ENCODE assay signal across 8 cellular contexts in the genomic region with DNA sequence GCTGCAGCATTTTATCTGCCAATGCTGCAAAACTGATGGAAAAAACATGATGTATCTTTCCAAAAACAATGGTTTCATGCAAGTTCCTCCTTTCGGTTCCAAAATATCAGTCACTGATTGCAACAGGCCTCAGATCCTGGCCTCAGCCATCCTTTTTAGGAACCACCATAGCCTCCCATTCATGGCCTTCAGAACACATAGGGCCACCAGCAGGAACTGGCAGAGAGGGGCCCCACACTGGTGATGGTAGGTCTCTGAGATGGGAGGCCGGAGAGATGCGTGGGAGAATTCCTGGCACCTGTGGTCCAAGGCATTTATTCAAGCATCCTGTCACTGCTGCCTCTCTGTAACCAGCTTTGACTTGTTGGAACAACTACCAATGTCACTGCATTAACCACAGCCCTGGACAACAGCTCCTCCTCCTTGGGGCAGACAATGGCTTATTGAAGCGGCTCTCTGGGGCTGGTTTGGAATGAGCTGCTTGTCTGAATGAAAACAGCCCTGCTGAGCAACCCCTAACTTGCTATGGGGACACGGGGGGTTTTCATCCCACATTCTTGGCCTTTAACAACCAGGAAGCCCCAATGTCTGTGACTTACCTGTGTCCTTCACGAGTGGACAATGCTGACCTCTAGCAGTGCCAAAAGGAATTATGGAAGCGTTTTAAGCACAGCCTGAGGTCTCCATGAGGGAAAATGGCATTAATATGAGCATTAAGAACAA.
A peak's percentile ranks its signal among the peaks of the same experiment; 100 is the strongest.
DNase-seq lines count a peak whose midpoint lies in the region; ATAC-seq, FAIRE-seq and TF ChIP-seq lines count a peak whose summit lies in the region.

No MANE protein-coding gene starts in this region.

- intact Hi-C loops in left cardiac atrium (cut with DNase I) = loop anchor here in 1 of 2 donors (10.0 kb wide), 2 partner anchors 104 to 344 kb away; a partner anchor contains a TSS

- no peak overlapping the region for H3K27ac Mint-ChIP-seq in progenitor cell of endocrine pancreas

- no peaks in the 10 kb centered on the region for H3K9me3 Mint-ChIP-seq in progenitor cell of endocrine pancreas (ENCODE audit: low read depth)

- H3K36me3 Mint-ChIP-seq in progenitor cell of endocrine pancreas (ENCODE audit: insufficient read depth) = no peaks in the 10 kb centered on the region

- DNase-seq in GM12891 (ENCODE audit: insufficient read length, low spot score) = no peak
- DNase-seq in UCSD-AML1 (lab: John Stamatoyannopoulos, UW; ENCODE audit: unreplicated experiment) = peak; percentile 26
- no peak for DNase-seq in left cardiac atrium
- no peak for DNase-seq in progenitor cell of endocrine pancreas (ENCODE audit: low spot score, unreplicated experiment)
- DNase-seq in T-helper 1 cell = no peak
- DNase-seq in glomerular visceral epithelial cell (ENCODE audit: extremely low spot score) = no peak
- DNase-seq in NCI-H1930 (lab: John Stamatoyannopoulos, UW) = no peak

- no peak overlapping the region for H3K4me3 Mint-ChIP-seq in progenitor cell of endocrine pancreas (ENCODE audit: low read depth)

- ATAC-seq in left cardiac atrium (peak; percentile 39 to 63), HG03342 (IDR thresholded peaks at IDR 0.05; ENCODE audit: unreplicated experiment) (no peak)

- H3K4me1 Mint-ChIP-seq in progenitor cell of endocrine pancreas (ENCODE audit: low read depth) = peaks cover 11% of the 10 kb centered on the region

- TF ChIP-seq POLR2A in GM12891 (IDR thresholded peaks at IDR 0.05; ENCODE audit: low read depth, low read length) = no peak

- TF ChIP-seq CTCF in progenitor cell of endocrine pancreas (IDR thresholded peaks at IDR 0.05; ENCODE audit: unreplicated experiment) = peak; percentile 15

- FAIRE-seq in GM12891 (lab: Jason Lieb, UNC) = peak; percentile 31

- peaks cover 3% of the 10 kb centered on the region for H3K27me3 Mint-ChIP-seq in progenitor cell of endocrine pancreas

TF ChIP-seq in GM12891, 5 proteins besides CTCF, POLR2A, EP300 and RAD21:
- TF ChIP-seq PAX5 (IDR thresholded peaks at IDR 0.05; ENCODE audit: insufficient read depth, low read length, severe bottlenecking) (no peak), POLR2AphosphoS5 (IDR thresholded peaks at IDR 0.05; ENCODE audit: low read depth, low read length) (no peak), SPI1 (IDR thresholded peaks at IDR 0.05; ENCODE audit: low read depth, low read length) (no peak), TAF1 (IDR thresholded peaks at IDR 0.05; ENCODE audit: low read depth, low read length) (no peak), POU2F2 (IDR thresholded peaks at IDR 0.05; ENCODE audit: low read depth, low read length) (no peak)
